In the genomic region with DNA sequence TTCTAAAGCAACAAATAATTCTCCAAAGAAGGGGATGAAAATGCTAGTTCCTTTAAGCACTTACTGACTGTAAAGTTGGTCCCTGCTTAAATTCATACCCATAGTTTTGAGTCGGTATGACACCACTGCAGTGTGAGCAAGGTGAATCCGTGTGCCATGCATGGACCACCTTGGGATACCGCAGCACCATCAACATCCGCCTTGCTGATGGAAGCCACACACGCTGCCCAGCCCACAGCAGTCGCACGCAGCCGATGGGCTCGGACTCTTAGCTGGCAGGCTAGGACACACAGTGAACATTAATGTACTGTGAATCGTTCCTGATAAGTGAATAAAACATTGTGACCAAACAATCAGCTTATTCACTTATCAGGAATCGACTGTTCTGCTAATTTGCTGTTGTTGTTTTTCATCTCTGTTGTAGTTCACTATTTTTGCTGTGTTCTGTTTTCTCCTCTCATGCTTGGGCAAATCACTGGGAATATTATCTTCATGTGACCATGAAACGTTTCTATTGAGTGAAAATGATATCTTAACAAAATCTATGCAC, we compare ENCODE assay signal across 19 cellular contexts.
DNase-seq lines count a peak whose midpoint lies in the region; ATAC-seq, FAIRE-seq and TF ChIP-seq lines count a peak whose summit lies in the region.
"Had no signal": no experiment of that assay in that cellular context is flagged by ENCODE, and none has a peak within 500 bp of the region (broad histone marks: within the 10 kb centered on the region; RNA-seq: fewer than 3 reads in every experiment).

No MANE protein-coding gene starts in this region.

- peak; percentile 35 for TF ChIP-seq POLR2A in GM18505 (IDR thresholded peaks at IDR 0.05; ENCODE audit: borderline replicate concordance, extremely low read depth, insufficient read depth, insufficient read length)

- intact Hi-C loops in CD4-positive, alpha-beta memory T cell (cut with micrococcal nuclease): loop anchor here (5.0 kb wide), 1 partner anchor 66 kb away; no protein-coding TSS in a partner anchor
- intact Hi-C loops in dorsolateral prefrontal cortex (cut with DNase I): loop anchor here in 1 of 2 donors (5.0 kb wide), 1 partner anchor 174 kb away; no protein-coding TSS in a partner anchor

- peaks cover 7 to 36% (median 21%) of the 10 kb centered on the region in 4 donors for H3K4me1 Mint-ChIP-seq in CD4-positive, alpha-beta memory T cell
- H3K4me1 Mint-ChIP-seq in neural crest cell: peaks cover 61% of the 10 kb centered on the region
- peaks cover 5% of the 10 kb centered on the region for H3K4me1 Mint-ChIP-seq in activated T-helper 17 cell treated with anti-CD3 and anti-CD28 coated beads, Interleukin-2, amount 50 U/mL, for 72 hours

- POLR2A ChIA-PET in CD4-positive, alpha-beta memory T cell (lab: Charles Lee; ENCODE audit: partially characterized antibody): no interaction called here

- CTCF ChIA-PET in CD4-positive, alpha-beta memory T cell (lab: Charles Lee; ENCODE audit: partially characterized antibody): interaction anchor here (1.5 kb wide), 1 partner anchor 11 kb away, joined by 3 read pairs; no protein-coding TSS in a partner anchor

- H3K27ac ChIP-seq in CD4-positive, alpha-beta memory T cell (ENCODE audit: low read depth, low read length): no peak overlapping the region
- H3K27ac ChIP-seq in dorsolateral prefrontal cortex: peak overlapping the region in 51 of 59 donors; percentile 2 to 86 (median 62)
- H3K27ac ChIP-seq: epithelial cell of prostate, foreskin keratinocyte, testis had no signal

- peaks cover 23% of the 10 kb centered on the region for H3K36me3 ChIP-seq in CD4-positive, alpha-beta memory T cell (ENCODE audit: insufficient read depth, low read length)
- H3K36me3 ChIP-seq: ovary had no signal

- peak overlapping the region in 1 of 8 donors; percentile 0 for H3K4me3 Mint-ChIP-seq in CD4-positive, alpha-beta memory T cell
- peak overlapping the region; percentile 22 for H3K4me3 Mint-ChIP-seq in neural crest cell
- H3K4me3 Mint-ChIP-seq in activated T-helper 17 cell treated with anti-CD3 and anti-CD28 coated beads, Interleukin-2, amount 50 U/mL, for 72 hours: no peak overlapping the region
- H3K4me3 Mint-ChIP-seq: T-helper 1 cell treated with Interleukin-12 subunit alpha and Interleukin-12 subunit beta and Interleukin-4 antibody, amounts not matched to agents 30 μg/mL and 1 μg/mL, for 36 hours had no signal

- FAIRE-seq in HTR-8/SVneo (lab: Jason Lieb, UNC): no peak

- H3K27me3 ChIP-seq in CD4-positive, alpha-beta memory T cell (ENCODE audit: insufficient read depth, low read length): no peaks in the 10 kb centered on the region
- no peaks in the 10 kb centered on the region for H3K27me3 ChIP-seq in dorsolateral prefrontal cortex
- H3K27me3 ChIP-seq: foreskin keratinocyte, ovary, testis had no signal

- no peak for DNase-seq in CD4-positive, alpha-beta memory T cell
- DNase-seq in dorsolateral prefrontal cortex: no peak
- no peak for DNase-seq in neural crest cell (ENCODE audit: low read depth, low spot score)
- no peak for DNase-seq in HTR-8/SVneo (ENCODE audit: insufficient read length, low spot score)
- DNase-seq: activated naive CD4-positive, alpha-beta T cell treated with Interleukin-2 at 50 U/mL for 16 hours; AML-193; foreskin keratinocyte; GDM1; NCI-H1105 treated with DMSO at 0.1 percent for 48 hours; NCI-H526 treated with DMSO at 0.1 percent for 48 hours; SIG-M5; stimulated activated CD4-positive, alpha-beta T cell treated with anti-CD3 and anti-CD28 coated beads, Interleukin-4, amount 100 ng/mL, for 1 hour; testis had no signal

- no peak for ATAC-seq in GM18505 (IDR thresholded peaks at IDR 0.05; ENCODE audit: unreplicated experiment)
- ATAC-seq in GM21526 (IDR thresholded peaks at IDR 0.05; ENCODE audit: low FRiP score, unreplicated experiment): no peak
- no peak for ATAC-seq in activated T-helper 17 cell treated with anti-CD3 and anti-CD28 coated beads, Interleukin-2, amount 50 U/mL, for 72 hours (replicated peaks)
- ATAC-seq: foreskin keratinocyte had no signal

- H3K9me3 Mint-ChIP-seq in CD4-positive, alpha-beta memory T cell: peaks cover 0 to 9% (median 0%) of the 10 kb centered on the region in 8 donors
- H3K9me3 Mint-ChIP-seq in neural crest cell: no peaks in the 10 kb centered on the region
- H3K9me3 Mint-ChIP-seq in activated T-helper 17 cell treated with anti-CD3 and anti-CD28 coated beads, Interleukin-2, amount 50 U/mL, for 72 hours: no peaks in the 10 kb centered on the region
- H3K9me3 Mint-ChIP-seq: T-helper 1 cell treated with Interleukin-12 subunit alpha and Interleukin-12 subunit beta and Interleukin-4 antibody, amounts not matched to agents 30 μg/mL and 1 μg/mL, for 36 hours had no signal

- H3K27me3 Mint-ChIP-seq in CD4-positive, alpha-beta memory T cell: no peaks in the 10 kb centered on the region
- peaks cover 6% of the 10 kb centered on the region for H3K27me3 Mint-ChIP-seq in neural crest cell (ENCODE audit: low read depth)
- H3K27me3 Mint-ChIP-seq in activated T-helper 17 cell treated with anti-CD3 and anti-CD28 coated beads, Interleukin-2, amount 50 U/mL, for 72 hours: no peaks in the 10 kb centered on the region

- H3K36me3 Mint-ChIP-seq in CD4-positive, alpha-beta memory T cell: peaks cover 28 to 42% of the 10 kb centered on the region in 2 donors
- H3K36me3 Mint-ChIP-seq in neural crest cell (ENCODE audit: low read depth): peaks cover 18% of the 10 kb centered on the region
- peaks cover 59% of the 10 kb centered on the region for H3K36me3 Mint-ChIP-seq in activated T-helper 17 cell treated with anti-CD3 and anti-CD28 coated beads, Interleukin-2, amount 50 U/mL, for 72 hours (ENCODE audit: low read depth)

- no peaks in the 10 kb centered on the region for H3K9me3 ChIP-seq in CD4-positive, alpha-beta memory T cell (ENCODE audit: control insufficient read depth in 1 of 2, low read length in 2 of 2)
- H3K9me3 ChIP-seq: ovary, testis had no signal

- TF ChIP-seq CTCF in dorsolateral prefrontal cortex (IDR thresholded peaks at IDR 0.05 in 54 of 56, conservative IDR thresholded peaks at IDR 0.05 in 2 of 56; ENCODE audit: low read depth in 1 of 56, partially characterized antibody in 56 of 56) (no peak), neural crest cell (conservative IDR thresholded peaks at IDR 0.05) (no peak)

- H3K27ac Mint-ChIP-seq in CD4-positive, alpha-beta memory T cell: peak overlapping the region in 5 of 7 donors; percentile 5 to 80 (median 32)
- peak overlapping the region; percentile 89 for H3K27ac Mint-ChIP-seq in neural crest cell (ENCODE audit: unreplicated experiment)
- no peak overlapping the region for H3K27ac Mint-ChIP-seq in activated T-helper 17 cell treated with anti-CD3 and anti-CD28 coated beads, Interleukin-2, amount 50 U/mL, for 72 hours

- H3K4me1 ChIP-seq in CD4-positive, alpha-beta memory T cell (ENCODE audit: insufficient read depth, low read length): no peaks in the 10 kb centered on the region
- H3K4me1 ChIP-seq: foreskin keratinocyte had no signal

- H3K4me3 ChIP-seq in CD4-positive, alpha-beta memory T cell (ENCODE audit: low read length in 2 of 2): no peak overlapping the region
- peak overlapping the region in 18 of 59 donors; percentile 1 to 49 (median 16) for H3K4me3 ChIP-seq in dorsolateral prefrontal cortex
- H3K4me3 ChIP-seq: ovary, testis had no signal
